8 cellular contexts compared by ENCODE assay signal in the genomic region with DNA sequence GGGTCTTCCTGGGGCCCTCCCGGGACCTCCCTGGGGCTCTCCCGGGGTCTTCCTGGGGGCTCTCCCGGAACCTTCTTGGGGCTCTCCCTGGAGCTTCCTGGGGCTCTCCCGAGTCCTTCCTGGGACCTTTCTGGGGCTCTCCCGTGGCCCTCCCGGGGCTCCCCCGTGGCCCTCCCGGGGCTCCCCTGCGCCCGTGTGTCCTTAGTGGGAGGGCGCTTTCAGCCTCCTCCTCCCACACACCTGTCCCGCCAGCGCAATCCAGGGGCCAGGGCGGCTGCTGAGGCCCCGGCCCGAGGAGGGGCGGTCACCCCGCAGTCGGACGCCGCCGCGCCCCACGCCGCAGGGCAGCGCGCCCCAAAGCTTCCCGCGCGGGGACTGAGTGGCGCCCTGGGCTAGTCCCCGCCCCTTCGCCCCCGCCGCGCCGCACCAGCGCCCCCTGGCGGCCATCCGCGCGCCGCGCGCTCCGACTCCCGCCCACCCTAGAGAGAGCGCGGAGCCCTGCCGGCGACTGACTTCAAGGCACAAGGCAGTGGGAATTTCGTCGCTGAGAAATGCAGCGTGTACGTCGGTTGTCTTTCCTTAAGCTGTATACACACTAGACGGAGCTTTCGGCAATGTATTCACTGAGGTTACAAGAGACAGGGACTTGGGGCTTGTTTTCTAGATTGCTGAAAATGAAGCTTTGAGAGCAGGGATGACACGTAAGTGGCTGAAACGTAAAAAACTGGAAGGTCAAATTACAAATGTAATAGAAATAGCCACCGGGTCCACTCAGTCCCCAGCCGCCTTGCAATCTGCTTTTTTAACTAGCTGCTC. TPM values are rescaled to one million over a fixed set of nuclear protein-coding genes. Genes with fewer than 3 reads are reported as not detected.
DNase-seq lines count a peak whose midpoint lies in the region; ATAC-seq and TF ChIP-seq lines count a peak whose summit lies in the region.

No MANE protein-coding gene starts in this region.

- peak; percentile 24 for TF ChIP-seq POLR2A in GM19099 (IDR thresholded peaks at IDR 0.05; ENCODE audit: extremely low read depth, insufficient read length, low read depth)

- peak; percentile 92 for ATAC-seq in HG03354 (IDR thresholded peaks at IDR 0.05; ENCODE audit: poor library complexity, severe bottlenecking, unreplicated experiment)

- no peak overlapping the region for H3K4me3 ChIP-seq in endocrine pancreas (ENCODE audit: control insufficient read depth, insufficient read depth, low read length)

- H3K9ac ChIP-seq in endocrine pancreas (ENCODE audit: control insufficient read depth, insufficient read depth, low read length) = peak overlapping the region; percentile 21

- peaks cover 4% of the 10 kb centered on the region for H3K27me3 ChIP-seq in endocrine pancreas (ENCODE audit: control insufficient read depth, insufficient read depth, low read length)

- peak in 13 of 14 donors; percentile 3 to 84 (median 56) for DNase-seq in C1 segment of cervical spinal cord (lab: John Stamatoyannopoulos, UW)
- peak; percentile 51 for DNase-seq in NCI-H774 (lab: John Stamatoyannopoulos, UW)
- DNase-seq in activated CD8-positive, alpha-beta memory T cell treated with anti-CD3 and anti-CD28 coated beads for 1 hour (ENCODE audit: extremely low read depth in 1 of 2, low read depth in 1 of 2) = peak; percentile 46 to 76
- peak; percentile 96 for DNase-seq in mesenteric fat pad (ENCODE audit: low spot score)
- peak; percentile 90 for DNase-seq in stimulated activated CD8-positive, alpha-beta memory T cell treated with anti-CD3 and anti-CD28 coated beads, Interleukin-15, amount 100 ng/mL, for 24 hours (ENCODE audit: low read depth)

- H3K4me1 ChIP-seq in endocrine pancreas (ENCODE audit: control insufficient read depth, insufficient read depth, low read length) = no peaks in the 10 kb centered on the region

- no peaks in the 10 kb centered on the region for H3K9me3 ChIP-seq in endocrine pancreas (ENCODE audit: control insufficient read depth, low read length)

- no peaks in the 10 kb centered on the region for H3K36me3 ChIP-seq in endocrine pancreas (ENCODE audit: control insufficient read depth, insufficient read depth, low read length)

RNA-seq across cellular contexts. Expression of a gene that starts 47.1 kb away (rescaled TPM):
- total RNA-seq in mesenteric fat pad = 43.6 TPM
